ENCODE assay signal across 7 cellular contexts in genomic region chr12:46935448-46935847, GRCh38.
"Had no signal": no experiment of that assay in that cellular context is flagged by ENCODE, and none has a peak within 500 bp of the region (broad histone marks: within the 10 kb centered on the region; RNA-seq: fewer than 3 reads in every experiment).

No MANE protein-coding gene starts in this region.

- DNase-seq: GDM1, GF-D8 had no signal

- FAIRE-seq: GM12878, GM12891, GM12892, GM18507, GM19239 had no signal

- ATAC-seq: GM12878 had no signal

- H3K4me3 ChIP-seq: GM12878 had no signal
